In the genomic region with DNA sequence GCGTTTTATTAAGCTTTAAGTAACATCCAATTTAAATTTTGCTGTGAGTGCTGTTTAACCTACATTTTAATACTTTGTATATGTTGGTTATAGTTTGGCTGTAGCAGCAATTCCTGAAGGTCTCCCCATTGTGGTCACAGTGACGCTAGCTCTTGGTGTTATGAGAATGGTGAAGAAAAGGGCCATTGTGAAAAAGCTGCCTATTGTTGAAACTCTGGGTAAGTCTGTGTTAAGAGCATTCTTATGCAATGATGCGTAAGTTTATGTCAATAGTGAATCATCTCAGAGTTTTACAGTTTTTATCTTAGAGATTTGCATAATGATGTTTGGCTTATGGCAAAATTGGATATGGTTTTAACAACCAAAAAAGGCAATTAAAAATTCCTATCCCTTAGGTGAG, we compare ENCODE assay signal across 11 cellular contexts.
DNase-seq lines count a peak whose midpoint lies in the region; ATAC-seq and TF ChIP-seq lines count a peak whose summit lies in the region.
"Had no signal": no experiment of that assay in that cellular context is flagged by ENCODE, and none has a peak within 500 bp of the region (broad histone marks: within the 10 kb centered on the region; RNA-seq: fewer than 3 reads in every experiment).

No MANE protein-coding gene starts in this region.

- POLR2A ChIA-PET in AG04449 (lab: Yijun Ruan, JAX): no interaction called here

- TF ChIP-seq CTCF in AG04449 (IDR thresholded peaks at IDR 0.05; ENCODE audit: insufficient read depth, low read length, missing control alignments) (no peak), GM20000 (IDR thresholded peaks at IDR 0.05; ENCODE audit: extremely low read depth, missing control alignments) (no peak)

- no peak for ATAC-seq in Right ventricle myocardium inferior

- CTCF ChIA-PET in AG04449 (lab: Yijun Ruan, JAX): interaction anchor here (1.8 kb wide), 1 partner anchor 11 kb away, joined by 5 read pairs; no protein-coding TSS in a partner anchor

- H3K4me3 ChIP-seq in AG04449 (ENCODE audit: low read depth, low read length): no peak overlapping the region

- DNase-seq in AG04449 (ENCODE audit: low read depth, low spot score) (peak; percentile 79), HT1080 (ENCODE audit: low read depth) (peak; percentile 98), amniotic stem cell (lab: John Stamatoyannopoulos, UW) (peak; percentile 66), inferior parietal cortex (ENCODE audit: extremely low spot score) (peak; percentile 45), ureter (ENCODE audit: low spot score) (no peak), GM20000 (ENCODE audit: low spot score) (no peak), Right ventricle myocardium inferior (ENCODE audit: missing footprints) (no peak), DMS153 treated with DMSO at 0.1 percent for 48 hours (lab: John Stamatoyannopoulos, UW; ENCODE audit: unreplicated experiment) (no peak)
- DNase-seq: activated CD4-positive, alpha-beta memory T cell treated with anti-CD3 and anti-CD28 coated beads for 36 hours; cortex of kidney; NCI-H82 had no signal

- intact Hi-C loops in Right ventricle myocardium inferior (cut with DNase I): loop anchor here (5.0 kb wide), 1 partner anchor 72 kb away; the partner anchor contains the start of gene ATP2C1

Comparison
In these comparisons a context has a peak if more than half of its experiments do, and no peak if none do; other contexts are left out.
1. DNase-seq: peak in AG04449 (single experiment), HT1080 (single experiment), amniotic stem cell (single experiment) and inferior parietal cortex (single experiment); none in ureter (single experiment), GM20000 (single experiment), Right ventricle myocardium inferior (single experiment) and DMS153 treated with DMSO at 0.1 percent for 48 hours (single experiment).